1 cellular context compared by ENCODE assay signal in genomic region chr14:105480807-105481801, GRCh38.
TF ChIP-seq lines count a peak whose summit lies in the region.

No MANE protein-coding gene starts in this region.

TF ChIP-seq in HEK293, 187 proteins besides CTCF, POLR2A, EP300 and RAD21 (continued from another document and continues in another):
- TF ChIP-seq ZBTB10 (tag by site-specific recombination; IDR thresholded peaks at IDR 0.05) (peak; percentile 92), SP2 (tag by site-specific recombination; IDR thresholded peaks at IDR 0.05) (no peak), ZNF521 (tag by site-specific recombination; IDR thresholded peaks at IDR 0.05) (no peak), ZNF600 (tag by site-specific recombination; IDR thresholded peaks at IDR 0.05) (peak; percentile 97), ZNF19 (tag by site-specific recombination; IDR thresholded peaks at IDR 0.05; ENCODE audit: low read depth) (no peak), ZNF571 (tag by site-specific recombination; IDR thresholded peaks at IDR 0.05) (no peak), ZNF76 (tag by site-specific recombination; IDR thresholded peaks at IDR 0.05; ENCODE audit: borderline replicate concordance, low read depth) (peak; percentile 39; the same call in 1 of the 2 replicates), ZNF610 (tag by site-specific recombination; IDR thresholded peaks at IDR 0.05; ENCODE audit: borderline replicate concordance) (no peak; the same call in 1 of the 2 replicates), ZNF341 (tag by site-specific recombination; IDR thresholded peaks at IDR 0.05; ENCODE audit: low read depth) (peak; percentile 94), ZNF174 (tag by site-specific recombination; IDR thresholded peaks at IDR 0.05) (no peak), ZNF16 (tag by site-specific recombination; IDR thresholded peaks at IDR 0.05; ENCODE audit: low read depth) (no peak), ZFP37 (tag by site-specific recombination; IDR thresholded peaks at IDR 0.05) (peak; percentile 88), ZBTB21 (tag by site-specific recombination; IDR thresholded peaks at IDR 0.05) (peak; percentile 51), HOXD13 (CRISPR knock-in tag; IDR thresholded peaks at IDR 0.05; ENCODE audit: borderline replicate concordance) (no peak), GLIS1 (tag by site-specific recombination; IDR thresholded peaks at IDR 0.05) (peak; percentile 78), ZBTB48 (tag by site-specific recombination; IDR thresholded peaks at IDR 0.05) (peak; percentile 87; the same call in 1 of the 2 replicates), ZSCAN16 (tag by site-specific recombination; IDR thresholded peaks at IDR 0.05) (no peak), HOXA7 (CRISPR knock-in tag; IDR thresholded peaks at IDR 0.05; ENCODE audit: borderline replicate concordance) (no peak), ZNF335 (tag by site-specific recombination; conservative IDR thresholded peaks at IDR 0.05) (peak; percentile 97), MEIS1 (CRISPR knock-in tag; IDR thresholded peaks at IDR 0.05; ENCODE audit: borderline replicate concordance) (no peak), ZNF544 (tag by site-specific recombination; IDR thresholded peaks at IDR 0.05) (no peak), BCL11A (tag by site-specific recombination; IDR thresholded peaks at IDR 0.05; ENCODE audit: low read depth) (peak; percentile 80; the same call in 1 of the 2 replicates), WT1 (tag by site-specific recombination; IDR thresholded peaks at IDR 0.05) (0 out of 2 replicates have a peak, but pooled peaks have one; percentile 12), ZNF146 (tag by site-specific recombination; IDR thresholded peaks at IDR 0.05) (no peak), SALL2 (tag by site-specific recombination; IDR thresholded peaks at IDR 0.05; ENCODE audit: borderline replicate concordance) (no peak), ZNF266 (tag by site-specific recombination; IDR thresholded peaks at IDR 0.05; ENCODE audit: low read depth) (no peak), ZNF670 (tag by site-specific recombination; IDR thresholded peaks at IDR 0.05; ENCODE audit: low read depth) (no peak), ZNF292 (tag by site-specific recombination; IDR thresholded peaks at IDR 0.05; ENCODE audit: borderline replicate concordance, low read depth) (no peak), BCL11B (tag by site-specific recombination; IDR thresholded peaks at IDR 0.05; ENCODE audit: low read depth) (peak; percentile 79; the same call in 1 of the 2 replicates), ZFHX2 (tag by site-specific recombination; conservative IDR thresholded peaks at IDR 0.05) (peak; percentile 83), YY2 (tag by site-specific recombination; IDR thresholded peaks at IDR 0.05) (no peak; the same call in 1 of the 2 replicates), ZSCAN23 (tag by site-specific recombination; IDR thresholded peaks at IDR 0.05) (no peak; the same call in 1 of the 2 replicates), ZNF626 (tag by site-specific recombination; IDR thresholded peaks at IDR 0.05) (no peak), IKZF3 (tag by site-specific recombination; IDR thresholded peaks at IDR 0.05) (peak; percentile 60), ZNF555 (tag by site-specific recombination; conservative IDR thresholded peaks at IDR 0.05) (no peak), ZNF473 (tag by site-specific recombination; IDR thresholded peaks at IDR 0.05) (no peak), ZNF624 (tag by site-specific recombination; IDR thresholded peaks at IDR 0.05) (no peak), ZNF18 (tag by site-specific recombination; IDR thresholded peaks at IDR 0.05) (no peak), ZNF24 (tag by site-specific recombination; IDR thresholded peaks at IDR 0.05) (no peak; the same call in 1 of the 2 replicates), ZNF596 (tag by site-specific recombination; IDR thresholded peaks at IDR 0.05) (no peak), ZNF221 (tag by site-specific recombination; IDR thresholded peaks at IDR 0.05; ENCODE audit: borderline replicate concordance) (no peak), ZNF843 (tag by site-specific recombination; IDR thresholded peaks at IDR 0.05) (peak; percentile 52; the same call in 1 of the 2 replicates)
- TF ChIP-seq, protein P1, sequence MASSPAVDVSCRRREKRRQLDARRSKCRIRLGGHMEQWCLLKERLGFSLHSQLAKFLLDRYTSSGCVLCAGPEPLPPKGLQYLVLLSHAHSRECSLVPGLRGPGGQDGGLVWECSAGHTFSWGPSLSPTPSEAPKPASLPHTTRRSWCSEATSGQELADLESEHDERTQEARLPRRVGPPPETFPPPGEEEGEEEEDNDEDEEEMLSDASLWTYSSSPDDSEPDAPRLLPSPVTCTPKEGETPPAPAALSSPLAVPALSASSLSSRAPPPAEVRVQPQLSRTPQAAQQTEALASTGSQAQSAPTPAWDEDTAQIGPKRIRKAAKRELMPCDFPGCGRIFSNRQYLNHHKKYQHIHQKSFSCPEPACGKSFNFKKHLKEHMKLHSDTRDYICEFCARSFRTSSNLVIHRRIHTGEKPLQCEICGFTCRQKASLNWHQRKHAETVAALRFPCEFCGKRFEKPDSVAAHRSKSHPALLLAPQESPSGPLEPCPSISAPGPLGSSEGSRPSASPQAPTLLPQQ (tag by site-specific recombination; IDR thresholded peaks at IDR 0.05) = peak; percentile 66
- TF ChIP-seq, protein P2, sequence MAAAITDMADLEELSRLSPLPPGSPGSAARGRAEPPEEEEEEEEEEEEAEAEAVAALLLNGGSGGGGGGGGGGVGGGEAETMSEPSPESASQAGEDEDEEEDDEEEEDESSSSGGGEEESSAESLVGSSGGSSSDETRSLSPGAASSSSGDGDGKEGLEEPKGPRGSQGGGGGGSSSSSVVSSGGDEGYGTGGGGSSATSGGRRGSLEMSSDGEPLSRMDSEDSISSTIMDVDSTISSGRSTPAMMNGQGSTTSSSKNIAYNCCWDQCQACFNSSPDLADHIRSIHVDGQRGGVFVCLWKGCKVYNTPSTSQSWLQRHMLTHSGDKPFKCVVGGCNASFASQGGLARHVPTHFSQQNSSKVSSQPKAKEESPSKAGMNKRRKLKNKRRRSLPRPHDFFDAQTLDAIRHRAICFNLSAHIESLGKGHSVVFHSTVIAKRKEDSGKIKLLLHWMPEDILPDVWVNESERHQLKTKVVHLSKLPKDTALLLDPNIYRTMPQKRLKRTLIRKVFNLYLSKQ (tag by site-specific recombination; IDR thresholded peaks at IDR 0.05; ENCODE audit: borderline replicate concordance) = no peak
- TF ChIP-seq, protein P3, sequence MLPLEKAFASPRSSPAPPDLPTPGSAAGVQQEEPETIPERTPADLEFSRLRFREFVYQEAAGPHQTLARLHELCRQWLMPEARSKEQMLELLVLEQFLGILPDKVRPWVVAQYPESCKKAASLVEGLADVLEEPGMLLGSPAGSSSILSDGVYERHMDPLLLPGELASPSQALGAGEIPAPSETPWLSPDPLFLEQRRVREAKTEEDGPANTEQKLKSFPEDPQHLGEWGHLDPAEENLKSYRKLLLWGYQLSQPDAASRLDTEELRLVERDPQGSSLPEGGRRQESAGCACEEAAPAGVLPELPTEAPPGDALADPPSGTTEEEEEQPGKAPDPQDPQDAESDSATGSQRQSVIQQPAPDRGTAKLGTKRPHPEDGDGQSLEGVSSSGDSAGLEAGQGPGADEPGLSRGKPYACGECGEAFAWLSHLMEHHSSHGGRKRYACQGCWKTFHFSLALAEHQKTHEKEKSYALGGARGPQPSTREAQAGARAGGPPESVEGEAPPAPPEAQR (tag by site-specific recombination; IDR thresholded peaks at IDR 0.05) = no peak
- TF ChIP-seq, protein P4, sequence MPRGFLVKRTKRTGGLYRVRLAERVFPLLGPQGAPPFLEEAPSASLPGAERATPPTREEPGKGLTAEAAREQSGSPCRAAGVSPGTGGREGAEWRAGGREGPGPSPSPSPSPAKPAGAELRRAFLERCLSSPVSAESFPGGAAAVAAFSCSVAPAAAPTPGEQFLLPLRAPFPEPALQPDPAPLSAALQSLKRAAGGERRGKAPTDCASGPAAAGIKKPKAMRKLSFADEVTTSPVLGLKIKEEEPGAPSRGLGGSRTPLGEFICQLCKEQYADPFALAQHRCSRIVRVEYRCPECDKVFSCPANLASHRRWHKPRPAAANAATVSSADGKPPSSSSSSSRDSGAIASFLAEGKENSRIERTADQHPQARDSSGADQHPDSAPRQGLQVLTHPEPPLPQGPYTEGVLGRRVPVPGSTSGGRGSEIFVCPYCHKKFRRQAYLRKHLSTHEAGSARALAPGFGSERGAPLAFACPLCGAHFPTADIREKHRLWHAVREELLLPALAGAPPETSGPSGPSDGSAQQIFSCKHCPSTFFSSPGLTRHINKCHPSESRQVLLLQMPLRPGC (tag by site-specific recombination; IDR thresholded peaks at IDR 0.05) = no peak; the same call in 1 of the 2 replicates
- TF ChIP-seq, protein P5, sequence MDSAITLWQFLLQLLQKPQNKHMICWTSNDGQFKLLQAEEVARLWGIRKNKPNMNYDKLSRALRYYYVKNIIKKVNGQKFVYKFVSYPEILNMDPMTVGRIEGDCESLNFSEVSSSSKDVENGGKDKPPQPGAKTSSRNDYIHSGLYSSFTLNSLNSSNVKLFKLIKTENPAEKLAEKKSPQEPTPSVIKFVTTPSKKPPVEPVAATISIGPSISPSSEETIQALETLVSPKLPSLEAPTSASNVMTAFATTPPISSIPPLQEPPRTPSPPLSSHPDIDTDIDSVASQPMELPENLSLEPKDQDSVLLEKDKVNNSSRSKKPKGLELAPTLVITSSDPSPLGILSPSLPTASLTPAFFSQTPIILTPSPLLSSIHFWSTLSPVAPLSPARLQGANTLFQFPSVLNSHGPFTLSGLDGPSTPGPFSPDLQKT (IDR thresholded peaks at IDR 0.05; ENCODE audit: borderline replicate concordance, low read depth, low read length) = no peak
- TF ChIP-seq, protein P6, sequence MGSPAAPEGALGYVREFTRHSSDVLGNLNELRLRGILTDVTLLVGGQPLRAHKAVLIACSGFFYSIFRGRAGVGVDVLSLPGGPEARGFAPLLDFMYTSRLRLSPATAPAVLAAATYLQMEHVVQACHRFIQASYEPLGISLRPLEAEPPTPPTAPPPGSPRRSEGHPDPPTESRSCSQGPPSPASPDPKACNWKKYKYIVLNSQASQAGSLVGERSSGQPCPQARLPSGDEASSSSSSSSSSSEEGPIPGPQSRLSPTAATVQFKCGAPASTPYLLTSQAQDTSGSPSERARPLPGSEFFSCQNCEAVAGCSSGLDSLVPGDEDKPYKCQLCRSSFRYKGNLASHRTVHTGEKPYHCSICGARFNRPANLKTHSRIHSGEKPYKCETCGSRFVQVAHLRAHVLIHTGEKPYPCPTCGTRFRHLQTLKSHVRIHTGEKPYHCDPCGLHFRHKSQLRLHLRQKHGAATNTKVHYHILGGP (tag by site-specific recombination; IDR thresholded peaks at IDR 0.05) = no peak
- TF ChIP-seq, protein P7, sequence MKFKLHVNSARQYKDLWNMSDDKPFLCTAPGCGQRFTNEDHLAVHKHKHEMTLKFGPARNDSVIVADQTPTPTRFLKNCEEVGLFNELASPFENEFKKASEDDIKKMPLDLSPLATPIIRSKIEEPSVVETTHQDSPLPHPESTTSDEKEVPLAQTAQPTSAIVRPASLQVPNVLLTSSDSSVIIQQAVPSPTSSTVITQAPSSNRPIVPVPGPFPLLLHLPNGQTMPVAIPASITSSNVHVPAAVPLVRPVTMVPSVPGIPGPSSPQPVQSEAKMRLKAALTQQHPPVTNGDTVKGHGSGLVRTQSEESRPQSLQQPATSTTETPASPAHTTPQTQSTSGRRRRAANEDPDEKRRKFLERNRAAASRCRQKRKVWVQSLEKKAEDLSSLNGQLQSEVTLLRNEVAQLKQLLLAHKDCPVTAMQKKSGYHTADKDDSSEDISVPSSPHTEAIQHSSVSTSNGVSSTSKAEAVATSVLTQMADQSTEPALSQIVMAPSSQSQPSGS (tag by site-specific recombination; IDR thresholded peaks at IDR 0.05; ENCODE audit: low read depth) = no peak
- TF ChIP-seq, protein P8, sequence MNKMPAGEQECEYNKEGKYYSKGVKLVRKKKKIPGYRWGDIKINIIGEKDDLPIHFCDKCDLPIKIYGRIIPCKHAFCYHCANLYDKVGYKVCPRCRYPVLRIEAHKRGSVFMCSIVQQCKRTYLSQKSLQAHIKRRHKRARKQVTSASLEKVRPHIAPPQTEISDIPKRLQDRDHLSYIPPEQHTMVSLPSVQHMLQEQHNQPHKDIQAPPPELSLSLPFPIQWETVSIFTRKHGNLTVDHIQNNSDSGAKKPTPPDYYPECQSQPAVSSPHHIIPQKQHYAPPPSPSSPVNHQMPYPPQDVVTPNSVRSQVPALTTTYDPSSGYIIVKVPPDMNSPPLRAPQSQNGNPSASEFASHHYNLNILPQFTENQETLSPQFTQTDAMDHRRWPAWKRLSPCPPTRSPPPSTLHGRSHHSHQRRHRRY (tag by site-specific recombination; IDR thresholded peaks at IDR 0.05) = no peak
- TF ChIP-seq, protein P9, sequence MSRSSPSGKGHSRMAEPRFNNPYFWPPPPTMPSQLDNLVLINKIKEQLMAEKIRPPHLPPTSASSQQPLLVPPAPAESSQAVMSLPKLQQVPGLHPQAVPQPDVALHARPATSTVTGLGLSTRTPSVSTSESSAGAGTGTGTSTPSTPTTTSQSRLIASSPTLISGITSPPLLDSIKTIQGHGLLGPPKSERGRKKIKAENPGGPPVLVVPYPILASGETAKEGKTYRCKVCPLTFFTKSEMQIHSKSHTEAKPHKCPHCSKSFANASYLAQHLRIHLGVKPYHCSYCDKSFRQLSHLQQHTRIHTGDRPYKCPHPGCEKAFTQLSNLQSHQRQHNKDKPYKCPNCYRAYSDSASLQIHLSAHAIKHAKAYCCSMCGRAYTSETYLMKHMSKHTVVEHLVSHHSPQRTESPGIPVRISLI (tag by site-specific recombination; IDR thresholded peaks at IDR 0.05) = no peak
